Comparison of ENCODE assay signal across 12 cellular contexts in genomic region chr5:429453-430188, GRCh38. TPM values are rescaled to one million over a fixed set of nuclear protein-coding genes. Genes with fewer than 3 reads are reported as not detected.
DNase-seq lines count a peak whose midpoint lies in the region; ATAC-seq and TF ChIP-seq lines count a peak whose summit lies in the region.
"Had no signal": no experiment of that assay in that cellular context is flagged by ENCODE, and none has a peak within 500 bp of the region (broad histone marks: within the 10 kb centered on the region; RNA-seq: fewer than 3 reads in every experiment).

No MANE protein-coding gene starts in this region.

- ATAC-seq in GM18520 (IDR thresholded peaks at IDR 0.05; ENCODE audit: unreplicated experiment): no peak
- ATAC-seq in HG03520 (IDR thresholded peaks at IDR 0.05; ENCODE audit: unreplicated experiment): no peak

- H3K27ac ChIP-seq in RWPE1: peak overlapping the region; percentile 83
- H3K27ac ChIP-seq in spleen: no peak overlapping the region
- H3K27ac ChIP-seq: cardiac muscle cell had no signal

- CTCF ChIA-PET in RWPE1 (lab: Yijun Ruan, JAX): no interaction called here

- H3K27me3 ChIP-seq in spleen (replicated peaks in 1 of 7): peaks cover 0 to 8% (median 0%) of the 10 kb centered on the region in 7 donors
- H3K27me3 ChIP-seq: cardiac muscle cell had no signal

- no peaks in the 10 kb centered on the region for H3K9me3 ChIP-seq in spleen

- peaks cover 0 to 30% (median 0%) of the 10 kb centered on the region in 6 donors for H3K36me3 ChIP-seq in spleen
- H3K36me3 ChIP-seq: cardiac muscle cell had no signal

- intact Hi-C loops in cardiac septum (cut with DNase I) (loop anchor here (5.0 kb wide), 1 partner anchor 112 kb away; no protein-coding TSS in a partner anchor), spleen (cut with DNase I; ENCODE audit: low total_unique reads) (no loop called here)

- DNase-seq in activated CD4-positive, CD25-positive, alpha-beta regulatory T cell treated with anti-CD3 and anti-CD28 coated beads, Interleukin-2, amount 50 U/mL, for 72 hours: peak; percentile 26
- no peak for DNase-seq in activated CD4-positive, CD25-positive, alpha-beta regulatory T cell (lab: John Stamatoyannopoulos, UW)
- DNase-seq in RWPE1 (ENCODE audit: low spot score) (peak; percentile 64), cardiac septum (ENCODE audit: low spot score) (peak; percentile 72), spleen (peak; percentile 70), NCI-H82 treated with DMSO at 0.1 percent for 48 hours (lab: John Stamatoyannopoulos, UW; ENCODE audit: unreplicated experiment) (no peak)
- DNase-seq: activated CD4-positive, alpha-beta T cell treated with anti-CD3 and anti-CD28 coated beads for 48 hours; NCI-H1105 had no signal

- peaks cover 0 to 5% (median 2%) of the 10 kb centered on the region in 6 donors for H3K4me1 ChIP-seq in spleen

- POLR2A ChIA-PET in RWPE1 (lab: Yijun Ruan, JAX; ENCODE audit: low non-redundant PET): no interaction called here

- no peak for TF ChIP-seq POLR2A in spleen (IDR thresholded peaks at IDR 0.05)

- WGBS in spleen, 5 donors: 81 to 91% (median 89%) methylated on average over 25 to 35 of the region's 35 CpGs

- no peak overlapping the region for H3K4me3 ChIP-seq in spleen
- H3K4me3 ChIP-seq: cardiac muscle cell, GM12878 had no signal

- TF ChIP-seq CTCF in RWPE1 (conservative IDR thresholded peaks at IDR 0.05; ENCODE audit: low read depth): no peak
- TF ChIP-seq CTCF in spleen (IDR thresholded peaks at IDR 0.05 in 8 of 11, conservative IDR thresholded peaks at IDR 0.05 in 3 of 11): no peak

RNA-seq across cellular contexts. Expression of gene EXOC3, which starts 13.4 kb away (rescaled TPM):
- 42.9 TPM for total RNA-seq in cardiac septum
- total RNA-seq in spleen: 10 to 100 TPM; 61.5 to 87.0 (median 77.5) TPM
- polyA plus RNA-seq in spleen: 10 to 100 TPM; 22.7 to 62.0 (median 57.8) TPM

Comparison
In these comparisons a context has a peak if more than half of its experiments do, and no peak if none do; other contexts are left out.
1. DNase-seq: peak in activated CD4-positive, CD25-positive, alpha-beta regulatory T cell treated with anti-CD3 and anti-CD28 coated beads, Interleukin-2, amount 50 U/mL, for 72 hours (single experiment), RWPE1 (single experiment), cardiac septum (single experiment) and spleen (single experiment); none in activated CD4-positive, CD25-positive, alpha-beta regulatory T cell (0 of 4) and NCI-H82 treated with DMSO at 0.1 percent for 48 hours (single experiment).